11 cellular contexts compared by ENCODE assay signal in genomic region chr12:68958337-68958736, GRCh38. TPM values are rescaled to one million over a fixed set of nuclear protein-coding genes. Genes with fewer than 3 reads are reported as not detected.
A peak's percentile ranks its signal among the peaks of the same experiment; 100 is the strongest.
DNase-seq lines count a peak whose midpoint lies in the region; ATAC-seq and TF ChIP-seq lines count a peak whose summit lies in the region.
"Had no signal": no experiment of that assay in that cellular context is flagged by ENCODE, and none has a peak within 500 bp of the region (broad histone marks: within the 10 kb centered on the region; RNA-seq: fewer than 3 reads in every experiment).

No MANE protein-coding gene starts in this region.

- H3K27ac Mint-ChIP-seq in activated T-helper 1 cell treated with anti-CD3 and anti-CD28 coated beads, Interleukin-12 subunit alpha, Interleukin-12 subunit beta, Interleukin-2, Interleukin-4 antibody, amounts not matched to agents 30 ng/mL and 10 ng/mL and 1 ng/mL, durations not matched to agents 14 hours and 24 hours and 36 hours, result peak overlapping the region; percentile 86
- H3K27ac Mint-ChIP-seq: nephron had no signal

- DNase-seq in CD1c-positive myeloid dendritic cell (ENCODE audit: extremely low spot score) (peak; percentile 64), GM19240 (ENCODE audit: insufficient read length, low spot score) (peak; percentile 27), NCI-H446 treated with DMSO at 0.1 percent for 48 hours (lab: John Stamatoyannopoulos, UW) (no peak), body of pancreas (no peak), H4 (ENCODE audit: low spot score) (no peak), HCEC 1CT (no peak)
- DNase-seq in activated T-helper 1 cell treated with anti-CD3 and anti-CD28 coated beads, Interleukin-12 subunit alpha, Interleukin-12 subunit beta, Interleukin-2, Interleukin-4 antibody, amounts not matched to agents 30 ng/mL and 10 ng/mL and 1 ng/mL, durations not matched to agents 14 hours and 24 hours and 36 hours (ENCODE audit: low spot score), result peak; percentile 45

- no peak for TF ChIP-seq CTCF in body of pancreas (IDR thresholded peaks at IDR 0.05)

- ATAC-seq in HG03064 (IDR thresholded peaks at IDR 0.05; ENCODE audit: low read depth, unreplicated experiment) (peak; percentile 79), body of pancreas (no peak)
- ATAC-seq: gastroesophageal sphincter, Panc1 had no signal

- H3K4me1 Mint-ChIP-seq in activated T-helper 1 cell treated with anti-CD3 and anti-CD28 coated beads, Interleukin-12 subunit alpha, Interleukin-12 subunit beta, Interleukin-2, Interleukin-4 antibody, amounts not matched to agents 30 ng/mL and 10 ng/mL and 1 ng/mL, durations not matched to agents 14 hours and 24 hours and 36 hours (ENCODE audit: low read depth), result peaks cover 52% of the 10 kb centered on the region
- H3K4me1 Mint-ChIP-seq: nephron had no signal

- 71 to 89% methylated on average over 3 of the region's 3 CpGs for WGBS in body of pancreas, 2 donors

- H3K36me3 Mint-ChIP-seq in activated T-helper 1 cell treated with anti-CD3 and anti-CD28 coated beads, Interleukin-12 subunit alpha, Interleukin-12 subunit beta, Interleukin-2, Interleukin-4 antibody, amounts not matched to agents 30 ng/mL and 10 ng/mL and 1 ng/mL, durations not matched to agents 14 hours and 24 hours and 36 hours (ENCODE audit: low read depth), result peaks cover 18% of the 10 kb centered on the region

- H3K4me1 ChIP-seq in body of pancreas, result peaks cover 12% of the 10 kb centered on the region

- intact Hi-C loops in activated T-helper 1 cell treated with anti-CD3 and anti-CD28 coated beads, Interleukin-12 subunit alpha, Interleukin-12 subunit beta, Interleukin-2, Interleukin-4 antibody, amounts not matched to agents 30 ng/mL and 10 ng/mL and 1 ng/mL, durations not matched to agents 14 hours and 24 hours and 36 hours (cut with micrococcal nuclease), result loop anchor here (1.0 to 2.0 kb wide), 4 partner anchors 25 to 70 kb away; partner anchors contain the start of gene CPM
- intact Hi-C loops in body of pancreas (cut with DNase I), result no loop called here

- H3K9me3 Mint-ChIP-seq in activated T-helper 1 cell treated with anti-CD3 and anti-CD28 coated beads, Interleukin-12 subunit alpha, Interleukin-12 subunit beta, Interleukin-2, Interleukin-4 antibody, amounts not matched to agents 30 ng/mL and 10 ng/mL and 1 ng/mL, durations not matched to agents 14 hours and 24 hours and 36 hours, result peaks cover 32% of the 10 kb centered on the region
- H3K9me3 Mint-ChIP-seq: nephron had no signal

- no peak for TF ChIP-seq POLR2A in body of pancreas (IDR thresholded peaks at IDR 0.05)

- no peaks in the 10 kb centered on the region for H3K9me3 ChIP-seq in body of pancreas
- H3K9me3 ChIP-seq: gastroesophageal sphincter had no signal

- no peak overlapping the region for H3K4me3 ChIP-seq in body of pancreas
- H3K4me3 ChIP-seq: gastroesophageal sphincter had no signal

- peak overlapping the region; percentile 21 for H3K4me3 Mint-ChIP-seq in activated T-helper 1 cell treated with anti-CD3 and anti-CD28 coated beads, Interleukin-12 subunit alpha, Interleukin-12 subunit beta, Interleukin-2, Interleukin-4 antibody, amounts not matched to agents 30 ng/mL and 10 ng/mL and 1 ng/mL, durations not matched to agents 14 hours and 24 hours and 36 hours
- H3K4me3 Mint-ChIP-seq: nephron had no signal

- no peaks in the 10 kb centered on the region for H3K27me3 ChIP-seq in body of pancreas
- H3K27me3 ChIP-seq: gastroesophageal sphincter had no signal

- no peak overlapping the region for H3K27ac ChIP-seq in body of pancreas
- H3K27ac ChIP-seq: gastroesophageal sphincter had no signal

- H3K27me3 Mint-ChIP-seq in activated T-helper 1 cell treated with anti-CD3 and anti-CD28 coated beads, Interleukin-12 subunit alpha, Interleukin-12 subunit beta, Interleukin-2, Interleukin-4 antibody, amounts not matched to agents 30 ng/mL and 10 ng/mL and 1 ng/mL, durations not matched to agents 14 hours and 24 hours and 36 hours (ENCODE audit: insufficient read depth), result no peaks in the 10 kb centered on the region

- no peaks in the 10 kb centered on the region for H3K36me3 ChIP-seq in body of pancreas (replicated peaks in 1 of 2; ENCODE audit: insufficient read depth in 1 of 2, low read depth in 2 of 2)
- H3K36me3 ChIP-seq: gastroesophageal sphincter had no signal

RNA-seq across cellular contexts. Expression of gene CPM, which starts 25.4 kb away (rescaled TPM):
- 55.0 and 61.5 TPM in 2 replicates for total RNA-seq in activated T-helper 1 cell treated with anti-CD3 and anti-CD28 coated beads, Interleukin-12 subunit alpha, Interleukin-12 subunit beta, Interleukin-2, Interleukin-4 antibody, amounts not matched to agents 30 ng/mL and 10 ng/mL and 1 ng/mL, durations not matched to agents 14 hours and 24 hours and 36 hours
- 10 to 100 TPM; 34.6 to 35.0 TPM for total RNA-seq in body of pancreas
- 0.45 and 1.7 TPM in 2 replicates for total RNA-seq in H4 (2014; rRNA removed; shearing (Covaris generic))

Comparison
In these comparisons a context has a peak if more than half of its experiments do, and no peak if none do; other contexts are left out.
1. DNase-seq: peak in CD1c-positive myeloid dendritic cell (single experiment), GM19240 (single experiment) and activated T-helper 1 cell treated with anti-CD3 and anti-CD28 coated beads, Interleukin-12 subunit alpha, Interleukin-12 subunit beta, Interleukin-2, Interleukin-4 antibody, amounts not matched to agents 30 ng/mL and 10 ng/mL and 1 ng/mL, durations not matched to agents 14 hours and 24 hours and 36 hours (single experiment); none in NCI-H446 treated with DMSO at 0.1 percent for 48 hours (single experiment), body of pancreas (0 of 4), H4 (single experiment) and HCEC 1CT (single experiment).
2. RNA of gene CPM, which starts 25.4 kb away (total RNA-seq): 55.0 to 61.5 TPM in activated T-helper 1 cell treated with anti-CD3 and anti-CD28 coated beads, Interleukin-12 subunit alpha, Interleukin-12 subunit beta, Interleukin-2, Interleukin-4 antibody, amounts not matched to agents 30 ng/mL and 10 ng/mL and 1 ng/mL, durations not matched to agents 14 hours and 24 hours and 36 hours and 34.6 to 35.0 TPM in body of pancreas; 0.45 to 1.7 TPM in H4; every median in the first group is over 10 times any median in the second.